Comparison of ENCODE assay signal across 9 cellular contexts in the genomic region with DNA sequence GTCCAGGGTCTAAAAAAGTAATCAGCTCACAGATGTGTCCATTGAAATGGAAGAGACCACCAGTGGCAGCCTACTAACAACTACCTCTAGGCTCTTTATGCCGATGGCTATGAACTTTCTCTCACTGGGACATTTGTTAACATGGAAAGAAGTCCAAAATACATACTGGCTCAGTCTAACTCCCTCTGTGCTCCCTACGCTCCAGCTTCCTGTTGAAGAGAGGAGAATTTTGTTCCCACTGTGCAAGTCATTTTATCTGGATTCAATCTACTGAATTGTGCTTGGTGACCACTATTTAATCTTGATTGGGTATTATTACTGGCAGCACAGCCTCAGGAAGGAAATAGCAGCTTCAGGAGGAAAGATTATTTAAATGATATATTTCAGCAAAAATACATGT.
"Had no signal": no experiment of that assay in that cellular context is flagged by ENCODE, and none has a peak within 500 bp of the region (broad histone marks: within the 10 kb centered on the region; RNA-seq: fewer than 3 reads in every experiment).

No MANE protein-coding gene starts in this region.

- H3K27ac ChIP-seq: HL-60 had no signal

- H3K36me3 ChIP-seq: HAP-1 had no signal

- ATAC-seq: HCT116, HepG2 had no signal

- H3K4me3 Mint-ChIP-seq: HFFc6, IgD-negative memory B cell had no signal

- H3K9me3 Mint-ChIP-seq: IgD-negative memory B cell had no signal

- H3K4me3 ChIP-seq: HAP-1 had no signal

- H3K9me3 ChIP-seq: HAP-1 had no signal

- FAIRE-seq: HepG2 had no signal

- H3K4me1 ChIP-seq: HAP-1 had no signal

- H3K27ac Mint-ChIP-seq: HFFc6, IgD-negative memory B cell had no signal

- DNase-seq: GOT3, H7, HFFc6, KBM-7 had no signal

- H3K36me3 Mint-ChIP-seq: IgD-negative memory B cell had no signal

- H3K27me3 Mint-ChIP-seq: IgD-negative memory B cell had no signal
